ENCODE assay signal across 23 cellular contexts in genomic region chr2:30994227-30995056, GRCh38.
"Had no signal": no experiment of that assay in that cellular context is flagged by ENCODE, and none has a peak within 500 bp of the region (broad histone marks: within the 10 kb centered on the region; RNA-seq: fewer than 3 reads in every experiment).

No MANE protein-coding gene starts in this region.

- ATAC-seq: left lobe of liver; mucosa of descending colon; pancreas; right cardiac atrium; stimulated activated effector memory CD8-positive, alpha-beta T cell treated with anti-CD3 and anti-CD28 coated beads, Interleukin-12 subunit alpha, Interleukin-12 subunit beta, amount 100 ng/mL, for 72 hours had no signal

- H3K4me3 Mint-ChIP-seq: mesothelial cell of epicardium; natural killer cell treated with Interleukin-12 subunit alpha and Interleukin-12 subunit beta and Interleukin-15 and Interleukin-18, amount 100 ng/mL, for 72 hours; neural crest cell; stimulated activated effector memory CD8-positive, alpha-beta T cell treated with anti-CD3 and anti-CD28 coated beads, Interleukin-12 subunit alpha, Interleukin-12 subunit beta, amount 100 ng/mL, for 72 hours had no signal

- H3K27ac ChIP-seq: dorsolateral prefrontal cortex, neutrophil, pancreas, prostate gland, sigmoid colon, stomach, thyroid gland, vagina had no signal

- H3K27me3 Mint-ChIP-seq: naive B cell had no signal

- H3K4me3 ChIP-seq: dorsolateral prefrontal cortex, mucosa of descending colon, pancreas, prostate gland, sigmoid colon, stomach, thyroid gland, vagina had no signal

- H3K4me1 Mint-ChIP-seq: naive B cell; neural crest cell; stimulated activated effector memory CD8-positive, alpha-beta T cell treated with anti-CD3 and anti-CD28 coated beads, Interleukin-12 subunit alpha, Interleukin-12 subunit beta, amount 100 ng/mL, for 72 hours had no signal

- DNase-seq: cortex of kidney; dorsolateral prefrontal cortex; effector CD4-positive, alpha-beta T cell; mesenchymal stem cell; mucosa of descending colon; naive B cell; pancreas; right cardiac atrium; sigmoid colon; stimulated activated CD4-positive, alpha-beta T cell treated with anti-CD3 and anti-CD28 coated beads, Interleukin-2, amount 100 ng/mL, for 24 hours; stimulated activated CD4-positive, alpha-beta T cell treated with anti-CD3 and anti-CD28 coated beads, Interleukin-4, amount 100 ng/mL, for 24 hours; stimulated activated naive CD4-positive, alpha-beta T cell treated with Interleukin-2 at 50 U/mL for 16 hours; stomach; thyroid gland; trophoblast cell had no signal

- H3K9me3 Mint-ChIP-seq: mesothelial cell of epicardium; naive B cell; natural killer cell treated with Interleukin-12 subunit alpha and Interleukin-12 subunit beta and Interleukin-15 and Interleukin-18, amount 100 ng/mL, for 72 hours; neural crest cell; stimulated activated effector memory CD8-positive, alpha-beta T cell treated with anti-CD3 and anti-CD28 coated beads, Interleukin-12 subunit alpha, Interleukin-12 subunit beta, amount 100 ng/mL, for 72 hours had no signal

- H3K36me3 ChIP-seq: neutrophil, pancreas, prostate gland, sigmoid colon, stomach, thyroid gland, vagina had no signal

- H3K9me3 ChIP-seq: mucosa of descending colon, neutrophil, pancreas, prostate gland, sigmoid colon, stomach, thyroid gland, vagina had no signal

- H3K4me1 ChIP-seq: pancreas, prostate gland, sigmoid colon, stomach, thyroid gland, vagina had no signal

- H3K36me3 Mint-ChIP-seq: mesothelial cell of epicardium; naive B cell; natural killer cell treated with Interleukin-12 subunit alpha and Interleukin-12 subunit beta and Interleukin-15 and Interleukin-18, amount 100 ng/mL, for 72 hours; stimulated activated effector memory CD8-positive, alpha-beta T cell treated with anti-CD3 and anti-CD28 coated beads, Interleukin-12 subunit alpha, Interleukin-12 subunit beta, amount 100 ng/mL, for 72 hours had no signal

- H3K27me3 ChIP-seq: dorsolateral prefrontal cortex, neutrophil, pancreas, sigmoid colon, stomach, thyroid gland, vagina had no signal

- H3K27ac Mint-ChIP-seq: mesothelial cell of epicardium; naive B cell; natural killer cell treated with Interleukin-12 subunit alpha and Interleukin-12 subunit beta and Interleukin-15 and Interleukin-18, amount 100 ng/mL, for 72 hours; stimulated activated effector memory CD8-positive, alpha-beta T cell treated with anti-CD3 and anti-CD28 coated beads, Interleukin-12 subunit alpha, Interleukin-12 subunit beta, amount 100 ng/mL, for 72 hours had no signal
